Comparison of ENCODE assay signal across 8 cellular contexts in the genomic region with DNA sequence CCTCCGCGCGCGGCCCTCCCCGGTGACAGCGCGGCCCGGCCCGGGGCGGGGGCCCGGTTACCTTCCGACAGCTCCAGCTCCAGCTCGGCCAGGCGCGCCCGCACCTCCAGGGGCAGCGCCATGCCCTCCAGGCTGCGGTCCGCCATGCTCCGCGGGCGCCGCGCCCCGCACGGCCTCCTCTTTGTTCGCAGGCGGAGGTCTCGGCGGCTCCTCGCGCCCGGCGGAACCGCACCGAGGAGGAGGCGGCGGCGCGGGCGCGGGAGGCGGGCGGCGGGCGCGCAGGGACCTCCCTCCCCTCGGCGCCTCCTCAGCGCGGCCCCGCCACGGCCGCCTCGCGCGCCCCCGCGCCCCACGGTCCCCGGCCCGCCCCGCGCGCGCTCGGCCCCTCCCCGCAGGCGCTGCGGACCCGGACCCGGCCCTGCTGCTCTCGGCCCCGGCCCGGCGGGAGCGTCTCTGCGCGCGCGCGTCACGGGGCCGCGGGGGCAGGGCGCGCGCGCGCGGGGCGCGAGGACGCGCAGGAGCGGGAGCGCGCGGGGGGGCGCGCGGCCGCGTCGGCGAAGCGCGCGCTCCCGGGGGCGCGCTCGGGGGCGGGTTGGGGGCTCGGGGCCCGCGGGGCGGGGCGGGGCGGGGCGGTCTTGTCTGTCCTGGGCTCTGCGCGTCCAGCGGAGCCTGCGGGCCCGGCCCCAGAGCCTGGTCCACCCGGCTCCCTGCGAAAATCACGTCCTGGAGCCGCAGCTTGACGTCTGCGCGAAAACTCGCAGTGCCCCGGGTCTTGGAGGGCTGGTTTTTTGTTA. TPM values are rescaled to one million over a fixed set of nuclear protein-coding genes. Genes with fewer than 3 reads are reported as not detected.
DNase-seq lines count a peak whose midpoint lies in the region; FAIRE-seq and TF ChIP-seq lines count a peak whose summit lies in the region.

A gene with protein sequence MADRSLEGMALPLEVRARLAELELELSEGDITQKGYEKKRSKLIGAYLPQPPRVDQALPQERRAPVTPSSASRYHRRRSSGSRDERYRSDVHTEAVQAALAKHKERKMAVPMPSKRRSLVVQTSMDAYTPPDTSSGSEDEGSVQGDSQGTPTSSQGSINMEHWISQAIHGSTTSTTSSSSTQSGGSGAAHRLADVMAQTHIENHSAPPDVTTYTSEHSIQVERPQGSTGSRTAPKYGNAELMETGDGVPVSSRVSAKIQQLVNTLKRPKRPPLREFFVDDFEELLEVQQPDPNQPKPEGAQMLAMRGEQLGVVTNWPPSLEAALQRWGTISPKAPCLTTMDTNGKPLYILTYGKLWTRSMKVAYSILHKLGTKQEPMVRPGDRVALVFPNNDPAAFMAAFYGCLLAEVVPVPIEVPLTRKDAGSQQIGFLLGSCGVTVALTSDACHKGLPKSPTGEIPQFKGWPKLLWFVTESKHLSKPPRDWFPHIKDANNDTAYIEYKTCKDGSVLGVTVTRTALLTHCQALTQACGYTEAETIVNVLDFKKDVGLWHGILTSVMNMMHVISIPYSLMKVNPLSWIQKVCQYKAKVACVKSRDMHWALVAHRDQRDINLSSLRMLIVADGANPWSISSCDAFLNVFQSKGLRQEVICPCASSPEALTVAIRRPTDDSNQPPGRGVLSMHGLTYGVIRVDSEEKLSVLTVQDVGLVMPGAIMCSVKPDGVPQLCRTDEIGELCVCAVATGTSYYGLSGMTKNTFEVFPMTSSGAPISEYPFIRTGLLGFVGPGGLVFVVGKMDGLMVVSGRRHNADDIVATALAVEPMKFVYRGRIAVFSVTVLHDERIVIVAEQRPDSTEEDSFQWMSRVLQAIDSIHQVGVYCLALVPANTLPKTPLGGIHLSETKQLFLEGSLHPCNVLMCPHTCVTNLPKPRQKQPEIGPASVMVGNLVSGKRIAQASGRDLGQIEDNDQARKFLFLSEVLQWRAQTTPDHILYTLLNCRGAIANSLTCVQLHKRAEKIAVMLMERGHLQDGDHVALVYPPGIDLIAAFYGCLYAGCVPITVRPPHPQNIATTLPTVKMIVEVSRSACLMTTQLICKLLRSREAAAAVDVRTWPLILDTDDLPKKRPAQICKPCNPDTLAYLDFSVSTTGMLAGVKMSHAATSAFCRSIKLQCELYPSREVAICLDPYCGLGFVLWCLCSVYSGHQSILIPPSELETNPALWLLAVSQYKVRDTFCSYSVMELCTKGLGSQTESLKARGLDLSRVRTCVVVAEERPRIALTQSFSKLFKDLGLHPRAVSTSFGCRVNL (N-terminal part only) (minus strand): TSS at position 236 of the 794 bp plus-strand sequence. CDS start 90 bp downstream, at position 146.

- H3K23me2 ChIP-seq in H9 (ENCODE audit: insufficient read length, low read depth, low read length, poor library complexity, severe bottlenecking), result peaks cover 9% of the 10 kb centered on the region

- H3K27ac ChIP-seq in H9 (ENCODE audit: insufficient read length, low read depth, low read length), result no peak within 1 kb of the TSS

- no peak within 1 kb of the TSS for H2BK5ac ChIP-seq in H9 (ENCODE audit: insufficient read length, low read length)

- peaks cover 53% of the 10 kb centered on the region for H3K27me3 Mint-ChIP-seq in H9 (ENCODE audit: low read depth)

- no peak within 1 kb of the TSS for H2AFZ ChIP-seq in H9 (ENCODE audit: low read length)

- H3K4me1 ChIP-seq in H9 (ENCODE audit: insufficient read depth, low read length) (no peaks in the 10 kb centered on the region), mucosa of stomach (ENCODE audit: control insufficient read depth, insufficient read depth, low read length) (peaks cover 33% of the 10 kb centered on the region)

- H3K4ac ChIP-seq in H9 (ENCODE audit: low read depth, low read length), result no peak within 1 kb of the TSS

- H3K9ac ChIP-seq in H9 (ENCODE audit: extremely low read depth, insufficient read length, low read length), result peak within 1 kb of the TSS; percentile 2
- peak within 1 kb of the TSS; percentile 62 for H3K9ac ChIP-seq in mucosa of stomach (ENCODE audit: low read length)

- H4K20me1 ChIP-seq in H9 (ENCODE audit: control insufficient read depth, insufficient read depth, insufficient read length), result no peaks in the 10 kb centered on the region

- no peaks in the 10 kb centered on the region; the same call in 1 of the 2 replicates for H3K27me3 ChIP-seq in H9 (ENCODE audit: insufficient read depth, low read length)
- peaks cover 5% of the 10 kb centered on the region for H3K27me3 ChIP-seq in mucosa of stomach (ENCODE audit: control insufficient read depth, insufficient read depth, low read length)

- H3K4me2 ChIP-seq in H9 (ENCODE audit: insufficient read depth, insufficient read length, low read length), result peak within 1 kb of the TSS; percentile 81

- no peak within 1 kb of the TSS for H2BK12ac ChIP-seq in H9 (ENCODE audit: insufficient read length, low read depth, low read length)

- H3K4me1 Mint-ChIP-seq in H9, result peaks cover 14 to 20% of the 10 kb centered on the region in 2 experiments

- no peak within 1 kb of the TSS for H2BK120ac ChIP-seq in H9 (ENCODE audit: low read depth, low read length, poor library complexity, severe bottlenecking)

- no peak within 1 kb of the TSS for H3K56ac ChIP-seq in H9 (ENCODE audit: insufficient read length, low read depth, low read length)

- H4K5ac ChIP-seq in H9 (ENCODE audit: insufficient read length, low read depth, low read length), result no peak within 1 kb of the TSS

- peaks cover 0 to 2% of the 10 kb centered on the region in 2 experiments; a peak in 1 of 5 replicates for H3K9me3 Mint-ChIP-seq in H9

- H2BK15ac ChIP-seq in H9 (ENCODE audit: low read depth, low read length), result no peak within 1 kb of the TSS

- H4K91ac ChIP-seq in H9 (ENCODE audit: insufficient read length, low read depth, low read length), result no peak within 1 kb of the TSS

- peaks cover 1% of the 10 kb centered on the region; the same call in 1 of the 2 replicates for H3K79me2 ChIP-seq in H9 (ENCODE audit: insufficient read depth, low read length)

- no peak within 1 kb of the TSS for H3K18ac ChIP-seq in H9 (ENCODE audit: insufficient read length, low read depth, low read length)

- FAIRE-seq in urothelium cell line (lab: Jason Lieb, UNC), result no peak

- H3K79me1 ChIP-seq in H9 (ENCODE audit: insufficient read depth, low read depth, low read length, poor library complexity, severe bottlenecking), result no peaks in the 10 kb centered on the region

- H3K23ac ChIP-seq in H9 (ENCODE audit: insufficient read length, low read depth, low read length), result no peak within 1 kb of the TSS

- no peak within 1 kb of the TSS; a peak in 1 of 7 replicates for H3K27ac Mint-ChIP-seq in H9

- no peak for TF ChIP-seq CTCF in H9 (conservative IDR thresholded peaks at IDR 0.05)

- no peak within 1 kb of the TSS for H3T11ph ChIP-seq in H9 (ENCODE audit: low read length)

- no peak within 1 kb of the TSS for H2BK20ac ChIP-seq in H9 (ENCODE audit: low read depth, low read length, poor library complexity, severe bottlenecking)

- peak within 1 kb of the TSS; percentile 58 for H3K14ac ChIP-seq in H9 (ENCODE audit: insufficient read depth, low read length)

- peaks cover 0 to 6% (median 0%) of the 10 kb centered on the region in 3 experiments; a peak in 3 of 7 replicates for H3K36me3 Mint-ChIP-seq in H9 (ENCODE audit: insufficient read depth in 1 of 3, low read depth in 3 of 3)

- WGBS in H9 (ENCODE audit: extremely low coverage, insufficient read length, low lambda C conversion rate), result no CpG with 5 or more reads among the region's 135 CpGs

- no peaks in the 10 kb centered on the region for H3K36me3 ChIP-seq in mucosa of stomach (ENCODE audit: control insufficient read depth, insufficient read depth, low read length)

- H4K8ac ChIP-seq in H9 (replicated peaks; ENCODE audit: insufficient read length, low read depth, low read length), result no peak within 1 kb of the TSS

- no peak within 1 kb of the TSS for H2AK5ac ChIP-seq in H9 (ENCODE audit: insufficient read length, low read length)

- H3K9me3 ChIP-seq in H9 (ENCODE audit: control insufficient read depth, low read depth, low read length) (no peaks in the 10 kb centered on the region), mucosa of stomach (ENCODE audit: control insufficient read depth, low read length) (no peaks in the 10 kb centered on the region)

- H3K4me3 Mint-ChIP-seq in H9, result peak within 1 kb of the TSS; percentile 69 to 85

- DNase-seq in AG08395 (ENCODE audit: low spot score) (peak; percentile 96), H9 (peak; percentile 65), T1000 (lab: John Stamatoyannopoulos, UW) (peak; percentile 9), fibroblast of peridontal ligament (ENCODE audit: extremely low read depth) (peak; percentile 68), urothelium cell line (ENCODE audit: low spot score) (peak; percentile 75), NCI-H1694 treated with DMSO at 0.1 percent for 48 hours (lab: John Stamatoyannopoulos, UW) (no peak), NCI-H187 treated with DMSO at 0.1 percent for 48 hours (lab: John Stamatoyannopoulos, UW) (no peak)

- peak within 1 kb of the TSS; percentile 28 for H3K4me3 ChIP-seq in mucosa of stomach (ENCODE audit: low read length)

RNA-seq across cellular contexts. Expression of the gene that starts here (rescaled TPM):
- total RNA-seq in H9 (2021), result 7.6 and 7.9 TPM in 2 replicates

Comparison
In these comparisons a context has a peak if more than half of its experiments do, and no peak if none do; other contexts are left out.
1. DNase-seq: peak in AG08395 (single experiment), H9 (single experiment), T1000 (single experiment), fibroblast of peridontal ligament (single experiment) and urothelium cell line (single experiment); none in NCI-H1694 treated with DMSO at 0.1 percent for 48 hours (single experiment) and NCI-H187 treated with DMSO at 0.1 percent for 48 hours (single experiment).